Comparison of ENCODE assay signal across 15 cellular contexts in genomic region chr4:92566284-92566683, GRCh38.
DNase-seq lines count a peak whose midpoint lies in the region; ATAC-seq and TF ChIP-seq lines count a peak whose summit lies in the region.
"Had no signal": no experiment of that assay in that cellular context is flagged by ENCODE, and none has a peak within 500 bp of the region (broad histone marks: within the 10 kb centered on the region; RNA-seq: fewer than 3 reads in every experiment).

No MANE protein-coding gene starts in this region.

- no peak overlapping the region for H2AFZ ChIP-seq in neural progenitor cell (replicated peaks)
- H2AFZ ChIP-seq: GM23338 had no signal

- H3K79me2 ChIP-seq in neural progenitor cell (ENCODE audit: low read depth), result no peaks in the 10 kb centered on the region

- ATAC-seq in activated CD8-positive, alpha-beta T cell treated with anti-CD3 and anti-CD28 coated beads, Interleukin-2, amount 10 ng/mL, durations not matched to agents 7 days and 5 days, result no peak
- ATAC-seq: GM23338 had no signal

- no peaks in the 10 kb centered on the region for H3K27me3 ChIP-seq in neural progenitor cell

- CTCF ChIA-PET in activated CD8-positive, alpha-beta T cell treated with anti-CD3 and anti-CD28 coated beads, Interleukin-2, amount 10 ng/mL, durations not matched to agents 7 days and 5 days (lab: Charles Lee), result no interaction called here

- H3K36me3 Mint-ChIP-seq in neural progenitor cell, result peaks cover 2% of the 10 kb centered on the region
- H3K36me3 Mint-ChIP-seq in activated CD8-positive, alpha-beta T cell treated with anti-CD3 and anti-CD28 coated beads, Interleukin-2, amount 10 ng/mL, durations not matched to agents 7 days and 5 days (ENCODE audit: low read depth), result no peaks in the 10 kb centered on the region

- H3K9me3 Mint-ChIP-seq in neural progenitor cell, result peaks cover 15% of the 10 kb centered on the region
- H3K9me3 Mint-ChIP-seq in activated CD8-positive, alpha-beta T cell treated with anti-CD3 and anti-CD28 coated beads, Interleukin-2, amount 10 ng/mL, durations not matched to agents 7 days and 5 days (ENCODE audit: insufficient read depth), result peaks cover 4% of the 10 kb centered on the region

- H3K27me3 Mint-ChIP-seq in neural progenitor cell (ENCODE audit: insufficient read depth, low read depth), result peaks cover 2% of the 10 kb centered on the region
- no peaks in the 10 kb centered on the region for H3K27me3 Mint-ChIP-seq in activated CD8-positive, alpha-beta T cell treated with anti-CD3 and anti-CD28 coated beads, Interleukin-2, amount 10 ng/mL, durations not matched to agents 7 days and 5 days (ENCODE audit: low read depth)
- H3K27me3 Mint-ChIP-seq: B cell; CD4-positive, alpha-beta T cell had no signal

- peaks cover 7% of the 10 kb centered on the region for H3K4me1 ChIP-seq in neural progenitor cell

- POLR2A ChIA-PET in activated CD8-positive, alpha-beta T cell treated with anti-CD3 and anti-CD28 coated beads, Interleukin-2, amount 10 ng/mL, durations not matched to agents 7 days and 5 days (lab: Charles Lee), result no interaction called here

- H3K27ac ChIP-seq in angular gyrus (ENCODE audit: low read depth, low read length) (peak overlapping the region; percentile 66), neural progenitor cell (no peak overlapping the region), temporal lobe (ENCODE audit: low read depth, low read length) (peak overlapping the region; percentile 79)

- no peak overlapping the region for H3K4me3 Mint-ChIP-seq in neural progenitor cell
- H3K4me3 Mint-ChIP-seq in activated CD8-positive, alpha-beta T cell treated with anti-CD3 and anti-CD28 coated beads, Interleukin-2, amount 10 ng/mL, durations not matched to agents 7 days and 5 days, result no peak overlapping the region
- H3K4me3 Mint-ChIP-seq: B cell; CD4-positive, alpha-beta T cell; GM23338 had no signal

- no peak overlapping the region for H3K27ac Mint-ChIP-seq in neural progenitor cell
- H3K27ac Mint-ChIP-seq in activated CD8-positive, alpha-beta T cell treated with anti-CD3 and anti-CD28 coated beads, Interleukin-2, amount 10 ng/mL, durations not matched to agents 7 days and 5 days, result no peak overlapping the region
- H3K27ac Mint-ChIP-seq: B cell; CD4-positive, alpha-beta T cell; GM23338 had no signal

- no peaks in the 10 kb centered on the region for H3K9me3 ChIP-seq in neural progenitor cell (ENCODE audit: low read depth)

- DNase-seq in globus pallidus (ENCODE audit: low spot score) (peak; percentile 59), neural progenitor cell (ENCODE audit: low spot score) (peak; percentile 52), dedifferentiated amniotic fluid mesenchymal stem cell (ENCODE audit: extremely low spot score) (no peak), dermis blood vessel endothelial cell (no peak)
- DNase-seq in activated CD8-positive, alpha-beta T cell treated with anti-CD3 and anti-CD28 coated beads, Interleukin-2, amount 10 ng/mL, durations not matched to agents 7 days and 5 days, result no peak
- DNase-seq: ACHN; C1 segment of cervical spinal cord; Calu3; CD4-positive, alpha-beta T cell; DMS79; H7 had no signal

- H3K4me1 Mint-ChIP-seq in neural progenitor cell, result peaks cover 9% of the 10 kb centered on the region
- no peaks in the 10 kb centered on the region for H3K4me1 Mint-ChIP-seq in activated CD8-positive, alpha-beta T cell treated with anti-CD3 and anti-CD28 coated beads, Interleukin-2, amount 10 ng/mL, durations not matched to agents 7 days and 5 days (ENCODE audit: low read depth)
- H3K4me1 Mint-ChIP-seq: B cell had no signal

- no peak for TF ChIP-seq CTCF in neural progenitor cell (IDR thresholded peaks at IDR 0.05)

- no peaks in the 10 kb centered on the region for H3K36me3 ChIP-seq in neural progenitor cell

- H3F3A ChIP-seq in neural progenitor cell (ENCODE audit: low read depth), result no peaks in the 10 kb centered on the region

- H3K4me3 ChIP-seq in neural progenitor cell, result no peak overlapping the region
- H3K4me3 ChIP-seq: GM23338 had no signal

- no peak overlapping the region for H3K4me2 ChIP-seq in neural progenitor cell
- H3K4me2 ChIP-seq: GM23338 had no signal

- no peaks in the 10 kb centered on the region for H4K20me1 ChIP-seq in neural progenitor cell (ENCODE audit: low read depth)

- no peak overlapping the region for H3K9ac ChIP-seq in neural progenitor cell

Comparison
In these comparisons a context has a peak if more than half of its experiments do, and no peak if none do; other contexts are left out.
1. DNase-seq: peak in globus pallidus (single experiment) and neural progenitor cell (single experiment); none in dedifferentiated amniotic fluid mesenchymal stem cell (single experiment), activated CD8-positive, alpha-beta T cell treated with anti-CD3 and anti-CD28 coated beads, Interleukin-2, amount 10 ng/mL, durations not matched to agents 7 days and 5 days (single experiment) and dermis blood vessel endothelial cell (single experiment).